9 cellular contexts compared by ENCODE assay signal in genomic region chr6:152981219-152981618, GRCh38. TPM values are rescaled to one million over a fixed set of nuclear protein-coding genes. Genes with fewer than 3 reads are reported as not detected.
DNase-seq lines count a peak whose midpoint lies in the region; ATAC-seq and TF ChIP-seq lines count a peak whose summit lies in the region.
"Had no signal": no experiment of that assay in that cellular context is flagged by ENCODE, and none has a peak within 500 bp of the region (broad histone marks: within the 10 kb centered on the region; RNA-seq: fewer than 3 reads in every experiment).

No MANE protein-coding gene starts in this region.

- no peak for DNase-seq in activated naive CD4-positive, alpha-beta T cell (lab: John Stamatoyannopoulos, UW)
- no peak for DNase-seq in PC-3
- DNase-seq in epithelial cell of proximal tubule (ENCODE audit: low read depth): no peak
- no peak for DNase-seq in stimulated activated effector memory CD8-positive, alpha-beta T cell treated with anti-CD3 and anti-CD28 coated beads, Interleukin-12 subunit alpha, Interleukin-12 subunit beta, amount 100 ng/mL, for 72 hours (ENCODE audit: low spot score in 2 of 2)
- no peak for DNase-seq in stimulated activated naive CD4-positive, alpha-beta T cell (lab: John Stamatoyannopoulos, UW)
- no peak for DNase-seq in NCI-H1048 (lab: John Stamatoyannopoulos, UW)

- ATAC-seq in PC-3: no peak
- no peak for ATAC-seq in stimulated activated effector memory CD8-positive, alpha-beta T cell treated with anti-CD3 and anti-CD28 coated beads, Interleukin-12 subunit alpha, Interleukin-12 subunit beta, amount 100 ng/mL, for 72 hours
- ATAC-seq in GM18502 (IDR thresholded peaks at IDR 0.05; ENCODE audit: poor library complexity, unreplicated experiment): no peak

- H3K4me1 Mint-ChIP-seq in activated naive CD4-positive, alpha-beta T cell treated with anti-CD3 and anti-CD28 coated beads, Interleukin-2, amount 50 U/mL, for 24 hours: peaks cover 46% of the 10 kb centered on the region
- H3K4me1 Mint-ChIP-seq in stimulated activated effector memory CD8-positive, alpha-beta T cell treated with anti-CD3 and anti-CD28 coated beads, Interleukin-12 subunit alpha, Interleukin-12 subunit beta, amount 100 ng/mL, for 72 hours: peaks cover 28% of the 10 kb centered on the region

- POLR2A ChIA-PET in PC-3 (lab: Charles Lee; ENCODE audit: unreplicated experiment): no interaction called here

- H3K9me2 ChIP-seq in PC-3 (replicated peaks; ENCODE audit: low read length): no peaks in the 10 kb centered on the region

- H3K27ac ChIP-seq in PC-3 (ENCODE audit: low read length): no peak overlapping the region
- H3K27ac ChIP-seq: epithelial cell of prostate had no signal

- H3K79me2 ChIP-seq in PC-3 (ENCODE audit: low read length): peaks cover 91% of the 10 kb centered on the region

- H3K9me3 ChIP-seq in PC-3 (ENCODE audit: low read length): no peaks in the 10 kb centered on the region

- TF ChIP-seq CTCF in PC-3 (conservative IDR thresholded peaks at IDR 0.05; ENCODE audit: low read depth, low read length): no peak
- TF ChIP-seq CTCF in epithelial cell of proximal tubule (conservative IDR thresholded peaks at IDR 0.05; ENCODE audit: low read depth, low read length): no peak

- no peaks in the 10 kb centered on the region for H3K27me3 ChIP-seq in PC-3 (ENCODE audit: low read length)

- no peaks in the 10 kb centered on the region for H3K9me3 Mint-ChIP-seq in activated naive CD4-positive, alpha-beta T cell treated with anti-CD3 and anti-CD28 coated beads, Interleukin-2, amount 50 U/mL, for 24 hours
- H3K9me3 Mint-ChIP-seq in stimulated activated effector memory CD8-positive, alpha-beta T cell treated with anti-CD3 and anti-CD28 coated beads, Interleukin-12 subunit alpha, Interleukin-12 subunit beta, amount 100 ng/mL, for 72 hours: no peaks in the 10 kb centered on the region

- H3K4me3 Mint-ChIP-seq in activated naive CD4-positive, alpha-beta T cell treated with anti-CD3 and anti-CD28 coated beads, Interleukin-2, amount 50 U/mL, for 24 hours: peak overlapping the region; percentile 80
- peak overlapping the region; percentile 81 for H3K4me3 Mint-ChIP-seq in stimulated activated effector memory CD8-positive, alpha-beta T cell treated with anti-CD3 and anti-CD28 coated beads, Interleukin-12 subunit alpha, Interleukin-12 subunit beta, amount 100 ng/mL, for 72 hours

- H3K4me3 ChIP-seq in PC-3 (ENCODE audit: low read length) (peak overlapping the region; percentile 83), epithelial cell of proximal tubule (ENCODE audit: low read depth, low read length) (peak overlapping the region; percentile 88)

- no peak overlapping the region for H3K27ac Mint-ChIP-seq in activated naive CD4-positive, alpha-beta T cell treated with anti-CD3 and anti-CD28 coated beads, Interleukin-2, amount 50 U/mL, for 24 hours
- no peak overlapping the region for H3K27ac Mint-ChIP-seq in stimulated activated effector memory CD8-positive, alpha-beta T cell treated with anti-CD3 and anti-CD28 coated beads, Interleukin-12 subunit alpha, Interleukin-12 subunit beta, amount 100 ng/mL, for 72 hours

- BruUV-seq in PC-3 (replicated peaks; lab: Mats Ljungman, UMichigan): TSS peak; percentile 19

- peak overlapping the region; percentile 83 for H3K4me2 ChIP-seq in PC-3 (ENCODE audit: low read length)

- peaks cover 25% of the 10 kb centered on the region for H3K4me1 ChIP-seq in PC-3 (ENCODE audit: insufficient read depth, low read length)

- peak overlapping the region; percentile 100 for H3K9ac ChIP-seq in PC-3 (ENCODE audit: low read length)

- H4K20me1 ChIP-seq in PC-3 (ENCODE audit: low read length): peaks cover 38% of the 10 kb centered on the region

- CTCF ChIA-PET in PC-3 (lab: Charles Lee): no interaction called here

- H3K36me3 ChIP-seq in PC-3 (ENCODE audit: low read depth, low read length): peaks cover 21% of the 10 kb centered on the region

- H3K36me3 Mint-ChIP-seq in activated naive CD4-positive, alpha-beta T cell treated with anti-CD3 and anti-CD28 coated beads, Interleukin-2, amount 50 U/mL, for 24 hours: peaks cover 4% of the 10 kb centered on the region
- H3K36me3 Mint-ChIP-seq in stimulated activated effector memory CD8-positive, alpha-beta T cell treated with anti-CD3 and anti-CD28 coated beads, Interleukin-12 subunit alpha, Interleukin-12 subunit beta, amount 100 ng/mL, for 72 hours: peaks cover 80% of the 10 kb centered on the region

- H3F3A ChIP-seq in PC-3 (ENCODE audit: low read length, unreplicated experiment): no peaks in the 10 kb centered on the region

- H3K27me3 Mint-ChIP-seq in activated naive CD4-positive, alpha-beta T cell treated with anti-CD3 and anti-CD28 coated beads, Interleukin-2, amount 50 U/mL, for 24 hours: no peaks in the 10 kb centered on the region

- H2AFZ ChIP-seq in PC-3 (ENCODE audit: low read length): no peak overlapping the region

- intact Hi-C loops in PC-3 (cut with micrococcal nuclease): no loop called here

RNA-seq across cellular contexts. Expression of gene FBXO5, which starts 1.6 kb away (rescaled TPM):
- 11.5 and 16.8 TPM in 2 replicates for total RNA-seq in PC-3 (2014; rRNA removed)
- total RNA-seq in epithelial cell of proximal tubule: 30.8 and 46.1 TPM in 2 replicates

RNA-seq across cellular contexts. Expression of gene MTRF1L, which starts 21.3 kb away (rescaled TPM):
- total RNA-seq in PC-3 (2014; rRNA removed) (12.7 and 19.1 TPM in 2 replicates), epithelial cell of proximal tubule (18.4 and 19.0 TPM in 2 replicates)
